Comparison of ENCODE assay signal across 25 cellular contexts in the genomic region with DNA sequence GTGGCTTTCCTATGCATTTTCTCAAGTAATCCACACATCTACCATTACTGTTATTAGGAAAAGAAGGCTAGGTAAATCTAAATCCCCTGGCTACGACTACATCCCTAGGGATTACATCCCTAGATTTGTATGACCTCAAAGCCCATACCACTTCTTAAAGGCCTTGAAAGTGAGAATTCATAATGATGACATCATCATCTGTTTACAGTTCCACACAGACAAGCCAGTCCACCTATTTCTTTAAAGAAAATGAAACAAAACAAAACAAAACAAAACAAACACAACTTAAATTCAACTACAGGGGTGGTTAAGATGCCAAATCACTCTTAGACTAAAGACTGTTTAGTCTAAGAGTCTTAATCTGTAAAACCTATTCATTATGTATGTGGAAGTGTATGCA. TPM values are rescaled to one million over a fixed set of nuclear protein-coding genes. Genes with fewer than 3 reads are reported as not detected.
"Had no signal": no experiment of that assay in that cellular context is flagged by ENCODE, and none has a peak within 500 bp of the region (broad histone marks: within the 10 kb centered on the region; RNA-seq: fewer than 3 reads in every experiment).

No MANE protein-coding gene starts in this region.

- H3K4me3 ChIP-seq: hepatocyte, left lung, lower lobe of right lung, pancreas, prostate gland, sigmoid colon, spleen, suprapubic skin, thoracic aorta, tibial nerve, uterus had no signal

- H3K27ac ChIP-seq: hepatocyte, left lung, lower lobe of right lung, pancreas, prostate gland, sigmoid colon, spleen, suprapubic skin, thoracic aorta, tibial nerve, uterus had no signal

- H3K9me3 ChIP-seq: left lung, lower lobe of right lung, pancreas, prostate gland, sigmoid colon, spleen, suprapubic skin, thoracic aorta, tibial nerve, uterus had no signal

- H3K4me1 ChIP-seq: left lung, lower lobe of right lung, pancreas, prostate gland, sigmoid colon, spleen, tibial nerve, uterus had no signal

- DNase-seq: islet precursor cell; left colon; left lung; lower lobe of right lung; mammary epithelial cell; mesenchymal stem cell; naive thymus-derived CD8-positive, alpha-beta T cell; nucleus accumbens; pancreas; posterior cingulate gyrus; retina; right cardiac atrium; sigmoid colon; small intestine; spleen; stimulated activated CD4-positive, alpha-beta T cell treated with anti-CD3 and anti-CD28 coated beads, Interleukin-4, amount 100 ng/mL, for 24 hours; stimulated activated naive CD4-positive, alpha-beta T cell; uterus had no signal

- H3K36me3 ChIP-seq: left lung, lower lobe of right lung, pancreas, prostate gland, sigmoid colon, spleen, suprapubic skin, thoracic aorta, tibial nerve, uterus had no signal

- FAIRE-seq: pancreas, small intestine had no signal

RNA-seq across cellular contexts. Expression of a gene that starts 5.7 kb away (rescaled TPM):
- total RNA-seq: naive thymus-derived CD8-positive, alpha-beta T cell; osteoblast; spleen; subcutaneous adipose tissue; tibial nerve had no signal
- polyA plus RNA-seq: naive thymus-derived CD8-positive, alpha-beta T cell; spleen had no signal
